Comparison of ENCODE assay signal across 22 cellular contexts in genomic region chrX:156001667-156002021, GRCh38. TPM values are rescaled to one million over a fixed set of nuclear protein-coding genes. Genes with fewer than 3 reads are reported as not detected.
DNase-seq lines count a peak whose midpoint lies in the region; ATAC-seq lines count a peak whose summit lies in the region.
"Had no signal": no experiment of that assay in that cellular context is flagged by ENCODE, and none has a peak within 500 bp of the region (broad histone marks: within the 10 kb centered on the region; RNA-seq: fewer than 3 reads in every experiment).

No MANE protein-coding gene starts in this region.

- CTCF ChIA-PET in CD4-positive, alpha-beta memory T cell (lab: Charles Lee; ENCODE audit: partially characterized antibody), result no interaction called here

- POLR2A ChIA-PET in CD4-positive, alpha-beta memory T cell (lab: Charles Lee; ENCODE audit: partially characterized antibody), result no interaction called here

- no peaks in the 10 kb centered on the region for H3K9me3 ChIP-seq in BLaER1 treated with 17β-estradiol and CSF1 and Interleukin-3, amounts not matched to agents 10 nM and 100 nM (replicated peaks in 1 of 11)
- H3K9me3 ChIP-seq in CD4-positive, alpha-beta memory T cell (ENCODE audit: control insufficient read depth in 1 of 2, low read length in 2 of 2), result no peaks in the 10 kb centered on the region
- H3K9me3 ChIP-seq: MG63, testis had no signal

- peak overlapping the region in 4 of 11 experiments; percentile 14 to 53 (median 40); a peak in 5 of 22 replicates for H3K27ac ChIP-seq in BLaER1 treated with 17β-estradiol and CSF1 and Interleukin-3, amounts not matched to agents 10 nM and 100 nM
- H3K27ac ChIP-seq in CD4-positive, alpha-beta memory T cell (ENCODE audit: low read depth, low read length), result no peak overlapping the region
- H3K27ac ChIP-seq: testis had no signal

- DNase-seq in CD4-positive, alpha-beta memory T cell, result peak in 2 of 5 donors; percentile 9 to 22
- DNase-seq in SK-N-DZ (ENCODE audit: low spot score) (peak; percentile 55), HuH-7.5 (ENCODE audit: low spot score) (no peak), AG08396 (ENCODE audit: low spot score) (no peak), NCI-H1105 (lab: John Stamatoyannopoulos, UW) (no peak)
- no peak for DNase-seq in effector memory CD8-positive, alpha-beta T cell
- DNase-seq: activated CD4-positive, alpha-beta T cell treated with anti-CD3 and anti-CD28 coated beads for 4 hours; activated CD8-positive, alpha-beta memory T cell treated with anti-CD3 and anti-CD28 coated beads, Interleukin-2, amount 50 U/mL, for 48 hours; activated effector memory CD4-positive, alpha-beta T cell treated with Interleukin-2 at 50 U/mL for 16 hours; central memory CD4-positive, alpha-beta T cell; IMR-90; left ventricle myocardium superior; MG63; NCI-H1436 treated with DMSO at 0.1 percent for 48 hours; NCI-H774; RPMI8226; stimulated activated CD4-positive, alpha-beta T cell treated with anti-CD3 and anti-CD28 coated beads, Interleukin-4, amount 100 ng/mL, for 4 hours; stimulated activated naive B cell treated with anti-CD40 and anti-IgM and Interleukin-4, amounts not matched to agents 10 μg/mL and 1 μg/mL and 100 μg/mL, for 72 hours; testis had no signal

- ATAC-seq in effector memory CD8-positive, alpha-beta T cell (replicated peaks), result no peak
- ATAC-seq: left ventricle myocardium superior; stimulated activated naive B cell treated with anti-CD40 and anti-IgM and Interleukin-4, amounts not matched to agents 10 μg/mL and 1 μg/mL and 100 μg/mL, for 72 hours had no signal

- peak overlapping the region; percentile 8 to 71 (median 37) for H3K4me3 Mint-ChIP-seq in CD4-positive, alpha-beta memory T cell
- peak overlapping the region in 1 of 2 donors; percentile 42 for H3K4me3 Mint-ChIP-seq in effector memory CD8-positive, alpha-beta T cell
- H3K4me3 Mint-ChIP-seq: stimulated activated naive B cell treated with anti-CD40 and anti-IgM and Interleukin-4, amounts not matched to agents 10 μg/mL and 1 μg/mL and 100 μg/mL, for 72 hours had no signal

- peaks cover 5 to 96% (median 83%) of the 10 kb centered on the region in 10 experiments; a peak in 18 of 20 replicates for H3K4me1 ChIP-seq in BLaER1 treated with 17β-estradiol and CSF1 and Interleukin-3, amounts not matched to agents 10 nM and 100 nM
- peaks cover 26% of the 10 kb centered on the region for H3K4me1 ChIP-seq in CD4-positive, alpha-beta memory T cell (ENCODE audit: insufficient read depth, low read length)
- H3K4me1 ChIP-seq: testis had no signal

- peak overlapping the region; percentile 52 to 89 (median 72) for H3K27ac Mint-ChIP-seq in CD4-positive, alpha-beta memory T cell
- H3K27ac Mint-ChIP-seq in effector memory CD8-positive, alpha-beta T cell, result peak overlapping the region; percentile 13 to 33
- H3K27ac Mint-ChIP-seq: stimulated activated naive B cell treated with anti-CD40 and anti-IgM and Interleukin-4, amounts not matched to agents 10 μg/mL and 1 μg/mL and 100 μg/mL, for 72 hours had no signal

- H4K20me1 ChIP-seq in BLaER1 treated with 17β-estradiol and CSF1 and Interleukin-3, amounts not matched to agents 10 nM and 100 nM, result no peaks in the 10 kb centered on the region

- H3K36me3 ChIP-seq in BLaER1 treated with 17β-estradiol and CSF1 and Interleukin-3, amounts not matched to agents 10 nM and 100 nM, result no peaks in the 10 kb centered on the region
- no peaks in the 10 kb centered on the region for H3K36me3 ChIP-seq in CD4-positive, alpha-beta memory T cell (ENCODE audit: insufficient read depth, low read length)
- H3K36me3 ChIP-seq: MG63 had no signal

- peaks cover 10 to 63% (median 28%) of the 10 kb centered on the region in 4 donors for H3K4me1 Mint-ChIP-seq in CD4-positive, alpha-beta memory T cell
- peaks cover 17 to 33% of the 10 kb centered on the region in 2 donors for H3K4me1 Mint-ChIP-seq in effector memory CD8-positive, alpha-beta T cell (ENCODE audit: low read depth in 2 of 2)

- no peaks in the 10 kb centered on the region for H3K27me3 ChIP-seq in BLaER1 treated with 17β-estradiol and CSF1 and Interleukin-3, amounts not matched to agents 10 nM and 100 nM
- no peaks in the 10 kb centered on the region for H3K27me3 ChIP-seq in CD4-positive, alpha-beta memory T cell (ENCODE audit: insufficient read depth, low read length)
- H3K27me3 ChIP-seq: MG63, testis had no signal

- H3K27me3 Mint-ChIP-seq in CD4-positive, alpha-beta memory T cell, result no peaks in the 10 kb centered on the region
- no peaks in the 10 kb centered on the region for H3K27me3 Mint-ChIP-seq in effector memory CD8-positive, alpha-beta T cell
- H3K27me3 Mint-ChIP-seq: stimulated activated naive B cell treated with anti-CD40 and anti-IgM and Interleukin-4, amounts not matched to agents 10 μg/mL and 1 μg/mL and 100 μg/mL, for 72 hours had no signal

- H3K4me2 ChIP-seq in BLaER1 treated with 17β-estradiol and CSF1 and Interleukin-3, amounts not matched to agents 10 nM and 100 nM, result peak overlapping the region in 9 of 11 experiments; percentile 29 to 81 (median 74); a peak in 18 of 22 replicates

- H3K36me3 Mint-ChIP-seq in CD4-positive, alpha-beta memory T cell, result no peaks in the 10 kb centered on the region
- H3K36me3 Mint-ChIP-seq in effector memory CD8-positive, alpha-beta T cell (ENCODE audit: insufficient read depth), result peaks cover 2% of the 10 kb centered on the region
- H3K36me3 Mint-ChIP-seq: stimulated activated naive B cell treated with anti-CD40 and anti-IgM and Interleukin-4, amounts not matched to agents 10 μg/mL and 1 μg/mL and 100 μg/mL, for 72 hours had no signal

- H3K9me3 Mint-ChIP-seq in CD4-positive, alpha-beta memory T cell, result no peaks in the 10 kb centered on the region
- no peaks in the 10 kb centered on the region for H3K9me3 Mint-ChIP-seq in effector memory CD8-positive, alpha-beta T cell
- H3K9me3 Mint-ChIP-seq: stimulated activated naive B cell treated with anti-CD40 and anti-IgM and Interleukin-4, amounts not matched to agents 10 μg/mL and 1 μg/mL and 100 μg/mL, for 72 hours had no signal

- H3K4me3 ChIP-seq in BLaER1 treated with 17β-estradiol and CSF1 and Interleukin-3, amounts not matched to agents 10 nM and 100 nM, result no peak overlapping the region
- H3K4me3 ChIP-seq in CD4-positive, alpha-beta memory T cell (ENCODE audit: low read length in 2 of 2), result no peak overlapping the region
- H3K4me3 ChIP-seq: MG63, testis had no signal

- peak overlapping the region in 3 of 11 experiments; percentile 23 to 48 (median 29); a peak in 2 of 22 replicates for H3K9ac ChIP-seq in BLaER1 treated with 17β-estradiol and CSF1 and Interleukin-3, amounts not matched to agents 10 nM and 100 nM

- intact Hi-C loops in CD4-positive, alpha-beta memory T cell (cut with micrococcal nuclease), result no loop called here

RNA-seq across cellular contexts. Expression of gene IL9R, which starts 4.1 kb away (rescaled TPM):
- 10 to 100 TPM; 17.0 to 22.9 TPM for total RNA-seq in CD4-positive, alpha-beta memory T cell
- polyA plus RNA-seq in CD4-positive, alpha-beta memory T cell, result 1 to 10 TPM; 1.4 to 2.0 TPM
- 0.16 and 0.17 TPM in 2 replicates for polyA plus RNA-seq in SK-N-DZ (2014; cell fraction: cytosol; rRNA removed)
- polyA plus RNA-seq in SK-N-DZ (2014; cell fraction: nucleus; rRNA removed), result 0.71 and 4.8 TPM in 2 replicates
- total RNA-seq: H4, IMR-90, left ventricle myocardium superior, SK-MEL-5 had no signal
